In the genomic region with DNA sequence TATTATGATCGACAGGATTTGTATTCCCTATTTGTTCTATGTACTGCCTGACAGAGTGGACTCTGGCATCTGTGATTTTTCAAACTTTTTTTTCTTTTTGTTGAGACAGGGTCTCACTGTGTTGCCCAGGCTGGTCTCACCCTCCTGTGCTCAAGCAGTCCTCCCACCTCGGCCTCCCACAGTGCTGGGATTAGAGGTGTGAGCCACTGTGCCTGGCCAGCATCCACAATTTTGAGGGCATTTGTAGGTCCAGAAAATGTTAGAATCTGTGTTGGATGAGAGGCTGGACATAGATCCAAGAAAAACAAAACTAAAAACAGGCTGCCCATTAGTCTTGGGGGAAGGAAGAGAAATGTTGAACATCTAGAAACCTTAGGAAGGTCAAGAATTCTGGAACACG, we compare ENCODE assay signal across 23 cellular contexts. TPM values are rescaled to one million over a fixed set of nuclear protein-coding genes. Genes with fewer than 3 reads are reported as not detected.
A peak's percentile ranks its signal among the peaks of the same experiment; 100 is the strongest.
DNase-seq lines count a peak whose midpoint lies in the region; ATAC-seq and TF ChIP-seq lines count a peak whose summit lies in the region.
"Had no signal": no experiment of that assay in that cellular context is flagged by ENCODE, and none has a peak within 500 bp of the region (broad histone marks: within the 10 kb centered on the region; RNA-seq: fewer than 3 reads in every experiment).

No MANE protein-coding gene starts in this region.

- DNase-seq in cardiac muscle cell (ENCODE audit: low read depth in 1 of 2, low spot score in 1 of 2) (peak in 1 of 2 donors; percentile 43), heart left ventricle (no peak), fibroblast of the aortic adventitia (ENCODE audit: low read depth) (peak; percentile 59), amniotic stem cell (lab: John Stamatoyannopoulos, UW) (no peak), psoas muscle (no peak), NCI-H446 treated with DMSO at 0.1 percent for 48 hours (lab: John Stamatoyannopoulos, UW) (no peak), foreskin keratinocyte (no peak)
- DNase-seq: activated CD4-positive, alpha-beta T cell treated with anti-CD3 and anti-CD28 coated beads, Interleukin-2, amount 10 ng/mL, durations not matched to agents 24 days and 14 days; BE2C; GOT3; MV-4-11; NCI-H146; NCI-H524; Peyer's patch; stimulated activated CD4-positive, alpha-beta T cell treated with anti-CD3 and anti-CD28 coated beads, Interleukin-1b, Interleukin-23, amount 100 ng/mL, for 48 hours; T-helper 17 cell; upper lobe of left lung had no signal

- peaks cover 64% of the 10 kb centered on the region for H3K4me1 ChIP-seq in cardiac muscle cell (ENCODE audit: low read depth)
- peaks cover 0 to 18% (median 0%) of the 10 kb centered on the region in 12 donors for H3K4me1 ChIP-seq in heart left ventricle
- peaks cover 10% of the 10 kb centered on the region for H3K4me1 ChIP-seq in psoas muscle
- peaks cover 27% of the 10 kb centered on the region for H3K4me1 ChIP-seq in foreskin keratinocyte
- H3K4me1 ChIP-seq: upper lobe of left lung had no signal

- TF ChIP-seq CTCF in cardiac muscle cell (IDR thresholded peaks at IDR 0.05; ENCODE audit: low read depth, low read length) (no peak), heart left ventricle (IDR thresholded peaks at IDR 0.05) (no peak), VCaP (conservative IDR thresholded peaks at IDR 0.05) (no peak), fibroblast of the aortic adventitia (IDR thresholded peaks at IDR 0.05; ENCODE audit: insufficient read depth, low read length) (no peak), psoas muscle (IDR thresholded peaks at IDR 0.05) (no peak), foreskin keratinocyte (conservative IDR thresholded peaks at IDR 0.05) (no peak)

- no peaks in the 10 kb centered on the region for H3K27me3 ChIP-seq in cardiac muscle cell
- no peaks in the 10 kb centered on the region for H3K27me3 ChIP-seq in heart left ventricle
- no peaks in the 10 kb centered on the region for H3K27me3 ChIP-seq in psoas muscle (ENCODE audit: insufficient read depth in 3 of 3, low read length in 2 of 3)
- no peaks in the 10 kb centered on the region for H3K27me3 ChIP-seq in foreskin keratinocyte
- H3K27me3 ChIP-seq: BE2C, esophagus muscularis mucosa, neutrophil, Peyer's patch, upper lobe of left lung had no signal

- H3K27ac ChIP-seq in cardiac muscle cell (peak overlapping the region; percentile 22), heart left ventricle (no peak overlapping the region), VCaP (peak overlapping the region; percentile 67; the same call in 1 of the 2 replicates), psoas muscle (no peak overlapping the region), foreskin keratinocyte (no peak overlapping the region)
- H3K27ac ChIP-seq: coronary artery, esophagus muscularis mucosa, neutrophil, Peyer's patch, skin epidermis, upper lobe of left lung had no signal

- intact Hi-C loops in heart left ventricle (cut with DNase I) (no loop called here), psoas muscle (cut with DNase I) (no loop called here)

- H3K4me3 ChIP-seq in cardiac muscle cell (no peak overlapping the region), heart left ventricle (no peak overlapping the region), fibroblast of the aortic adventitia (ENCODE audit: low read depth, low read length) (no peak overlapping the region), psoas muscle (no peak overlapping the region)
- H3K4me3 ChIP-seq: coronary artery, esophagus muscularis mucosa, lung, Peyer's patch, skin epidermis, upper lobe of left lung had no signal

- H3K36me3 ChIP-seq in cardiac muscle cell (peaks cover 15% of the 10 kb centered on the region), heart left ventricle (peaks cover 0 to 58% (median 51%) of the 10 kb centered on the region in 9 donors), psoas muscle (ENCODE audit: insufficient read depth in 1 of 2, low read depth in 1 of 2) (peaks cover 8 to 48% of the 10 kb centered on the region in 2 donors)

- TF ChIP-seq POLR2A in heart left ventricle (IDR thresholded peaks at IDR 0.05), result no peak

- H3K9me3 ChIP-seq in cardiac muscle cell (ENCODE audit: low read depth) (no peaks in the 10 kb centered on the region), heart left ventricle (no peaks in the 10 kb centered on the region), psoas muscle (no peaks in the 10 kb centered on the region)
- H3K9me3 ChIP-seq: BE2C, esophagus muscularis mucosa, neutrophil, Peyer's patch, upper lobe of left lung had no signal

- 79 to 92% (median 88%) methylated on average over 3 of the region's 3 CpGs for WGBS in heart left ventricle, 4 donors
- 83 to 91% (median 88%) methylated on average over 3 of the region's 3 CpGs for WGBS in psoas muscle, 3 donors

- ATAC-seq in heart left ventricle (no peak), psoas muscle (no peak), foreskin keratinocyte (no peak)
- ATAC-seq: T-helper 17 cell had no signal

RNA-seq across cellular contexts. Expression of a gene that starts 34.3 kb away (rescaled TPM):
- 37.7 and 51.9 TPM in 2 replicates for total RNA-seq in cardiac muscle cell
- polyA plus RNA-seq in cardiac muscle cell, result 32.3 and 42.9 TPM in 2 replicates
- 10 to 100 TPM in 8 of 9 donors, 1 to 10 TPM in 1; 9.0 to 32.3 (median 12.2) TPM for total RNA-seq in heart left ventricle
- polyA plus RNA-seq in heart left ventricle, result 10 to 100 TPM in 1 of 2 donors, 1 to 10 TPM in 1; 2.9 to 11.4 TPM
- 26.3 and 117 TPM in 2 replicates for total RNA-seq in fibroblast of the aortic adventitia (ENCODE audit: low replicate concordance)
- 10 to 100 TPM in 2 of 4 donors, 1 to 10 TPM in 2; 9.5 to 15.1 (median 11.5) TPM for total RNA-seq in psoas muscle
- polyA plus RNA-seq in psoas muscle, result 1 to 10 TPM; 3.7 to 7.4 (median 5.2) TPM
- 37.6 and 49.7 TPM in 2 replicates for total RNA-seq in foreskin keratinocyte
- polyA plus RNA-seq in foreskin keratinocyte, result 14.0 and 15.8 TPM in 2 replicates

RNA-seq across cellular contexts. Expression of a gene that starts 38.3 kb away (rescaled TPM):
- total RNA-seq in cardiac muscle cell (145 and 174 TPM in 2 replicates), heart left ventricle (100 to 1,000 TPM; 112 to 189 (median 144) TPM), fibroblast of the aortic adventitia (ENCODE audit: low replicate concordance) (3.4 and 23.7 TPM in 2 replicates), psoas muscle (100 to 1,000 TPM in 2 of 4 donors, 10 to 100 TPM in 2; 58.9 to 133 (median 95.2) TPM), foreskin keratinocyte (54.7 and 60.3 TPM in 2 replicates)
- polyA plus RNA-seq in cardiac muscle cell (222 and 264 TPM in 2 replicates), heart left ventricle (100 to 1,000 TPM; 103 to 177 TPM), psoas muscle (10 to 100 TPM; 53.9 to 92.5 (median 78.3) TPM), foreskin keratinocyte (82.9 and 94.6 TPM in 2 replicates)

Comparison
In these comparisons a context has a peak if more than half of its experiments do, and no peak if none do; other contexts are left out.
1. H3K27ac ChIP-seq: peak in cardiac muscle cell (single experiment) and VCaP (single experiment); none in heart left ventricle (0 of 12), psoas muscle (single experiment) and foreskin keratinocyte (single experiment).